In the genomic region with DNA sequence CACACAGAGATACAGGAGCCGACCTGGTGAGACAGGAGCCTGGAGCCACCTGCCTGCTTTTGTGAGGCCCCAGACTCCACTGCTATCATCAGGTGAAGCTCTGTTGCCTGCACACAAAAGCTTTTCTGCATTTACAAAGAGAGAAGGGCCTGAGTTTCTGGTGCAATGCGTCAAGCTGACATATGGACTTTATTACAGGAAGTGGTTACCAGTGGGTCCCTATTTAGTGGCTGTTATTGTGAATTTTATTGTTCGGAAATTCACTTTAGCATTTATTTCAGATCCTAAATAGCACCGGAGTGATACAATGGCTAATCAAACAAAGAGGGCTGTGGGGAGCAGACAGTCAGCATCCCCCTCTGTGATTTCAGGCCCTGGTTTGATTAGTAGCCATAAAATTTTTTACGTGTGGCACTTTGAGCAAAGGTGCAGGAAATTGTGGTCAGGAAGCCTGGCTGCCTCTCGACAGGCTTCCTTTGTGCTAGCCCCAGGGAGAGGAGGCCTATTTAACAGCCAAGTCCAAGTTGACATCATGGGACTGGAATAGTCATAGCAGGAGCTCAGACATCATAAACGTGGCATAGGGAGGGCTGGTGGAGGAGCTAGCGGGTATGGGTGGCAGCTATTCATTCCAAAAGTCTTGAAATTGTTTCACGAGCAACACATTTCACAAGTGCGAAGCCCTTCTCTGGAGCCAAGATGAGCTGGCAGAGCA, we compare ENCODE assay signal across 9 cellular contexts. TPM values are rescaled to one million over a fixed set of nuclear protein-coding genes. Genes with fewer than 3 reads are reported as not detected.
DNase-seq lines count a peak whose midpoint lies in the region; ATAC-seq, FAIRE-seq and TF ChIP-seq lines count a peak whose summit lies in the region.
"Had no signal": no experiment of that assay in that cellular context is flagged by ENCODE, and none has a peak within 500 bp of the region (broad histone marks: within the 10 kb centered on the region; RNA-seq: fewer than 3 reads in every experiment).

No MANE protein-coding gene starts in this region.

- intact Hi-C loops in kidney (cut with DNase I), result no loop called here

- no peaks in the 10 kb centered on the region for H3K9me3 ChIP-seq in kidney (ENCODE audit: control insufficient read depth in 1 of 2, low read length in 2 of 2)

- H3K4me3 ChIP-seq in kidney (ENCODE audit: low read length in 2 of 2), result no peak overlapping the region

- no peaks in the 10 kb centered on the region for H3K36me3 ChIP-seq in kidney (ENCODE audit: control insufficient read depth in 1 of 2, insufficient read depth in 2 of 2, low read length in 2 of 2)

- ATAC-seq in HG03565 (IDR thresholded peaks at IDR 0.05; ENCODE audit: unreplicated experiment) (peak; percentile 72), HG03439 (IDR thresholded peaks at IDR 0.05; ENCODE audit: unreplicated experiment) (no peak)

- no peak for TF ChIP-seq CTCF in kidney (IDR thresholded peaks at IDR 0.05; ENCODE audit: borderline replicate concordance, extremely low read depth, insufficient read depth)

- no peak for FAIRE-seq in kidney (lab: Jason Lieb, UNC)
- FAIRE-seq: islet of Langerhans had no signal

- DNase-seq in CD1c-positive myeloid dendritic cell (ENCODE audit: extremely low spot score) (peak; percentile 34), GM19238 (ENCODE audit: insufficient read length, low spot score) (peak; percentile 31), SHP77 (lab: John Stamatoyannopoulos, UW) (peak; percentile 40 to 67), non-pigmented ciliary epithelial cell (ENCODE audit: low read depth) (peak; percentile 63), kidney (no peak)
- peak; percentile 55 for DNase-seq in central memory CD4-positive, alpha-beta T cell

- no peak overlapping the region for H3K27ac ChIP-seq in kidney (ENCODE audit: low read depth in 2 of 2, low read length in 2 of 2)

- H3K9ac ChIP-seq in kidney (ENCODE audit: low read length in 2 of 2), result no peak overlapping the region

- peaks cover 0 to 4% of the 10 kb centered on the region in 2 donors for H3K4me1 ChIP-seq in kidney (ENCODE audit: control insufficient read depth in 1 of 2, insufficient read depth in 1 of 2, low read depth in 1 of 2, low read length in 2 of 2)

RNA-seq across cellular contexts. Expression of a gene that starts 8.4 kb away (rescaled TPM):
- 78.5 TPM for total RNA-seq in kidney
- polyA plus RNA-seq in kidney (ENCODE audit: insufficient read depth, low read depth, low replicate concordance), result 36.4 TPM
